In the genomic region with DNA sequence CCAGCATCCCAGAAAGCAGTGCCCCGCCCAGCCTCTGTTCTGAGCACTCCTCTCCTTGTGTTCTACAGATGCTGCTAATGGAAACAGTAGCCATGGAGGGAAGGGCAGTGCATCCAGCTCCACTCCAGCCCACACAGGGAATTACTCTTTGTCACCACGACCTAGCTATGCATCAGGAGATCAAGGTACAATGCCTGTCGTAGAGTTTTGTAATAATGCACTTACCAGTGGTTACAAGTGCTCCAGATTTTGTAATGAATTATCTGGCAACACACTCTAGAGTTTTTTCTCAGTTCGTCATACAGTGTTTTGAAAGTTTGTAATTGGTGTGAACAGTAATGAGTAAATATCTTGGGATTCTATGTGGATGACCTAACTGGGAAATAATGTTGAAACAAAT, we compare ENCODE assay signal across 16 cellular contexts.
A peak's percentile ranks its signal among the peaks of the same experiment; 100 is the strongest.
DNase-seq lines count a peak whose midpoint lies in the region; ATAC-seq and TF ChIP-seq lines count a peak whose summit lies in the region.
"Had no signal": no experiment of that assay in that cellular context is flagged by ENCODE, and none has a peak within 500 bp of the region (broad histone marks: within the 10 kb centered on the region; RNA-seq: fewer than 3 reads in every experiment).

No MANE protein-coding gene starts in this region.

- H3K4me3 ChIP-seq in fibroblast of pulmonary artery (replicated peaks; ENCODE audit: low read depth, low read length) (no peak overlapping the region), heart left ventricle (no peak overlapping the region)
- H3K4me3 ChIP-seq: cardiac muscle cell, K562 had no signal

- no peaks in the 10 kb centered on the region for H3K4me1 ChIP-seq in heart left ventricle

- ATAC-seq in heart left ventricle (no peak), GM21786 (IDR thresholded peaks at IDR 0.05; ENCODE audit: unreplicated experiment) (no peak)
- ATAC-seq: activated T-cell treated with anti-CD3 and anti-CD28 coated beads, Interleukin-2, amount 50 U/mL, for 4 hours; K562; right cardiac atrium; WTC11 had no signal

- H3K9me3 ChIP-seq in heart left ventricle = no peaks in the 10 kb centered on the region

- TF ChIP-seq CTCF in fibroblast of pulmonary artery (IDR thresholded peaks at IDR 0.05; ENCODE audit: low read length, missing control alignments) (no peak), heart left ventricle (IDR thresholded peaks at IDR 0.05) (no peak)

- no peak overlapping the region for H3K27ac ChIP-seq in heart left ventricle
- H3K27ac ChIP-seq: cardiac muscle cell had no signal

- intact Hi-C loops in heart left ventricle (cut with DNase I) = loop anchor here in 1 of 10 donors (10.0 kb wide), 1 partner anchor 215 kb away; no protein-coding TSS in a partner anchor

- no peaks in the 10 kb centered on the region for H3K27me3 ChIP-seq in heart left ventricle
- H3K27me3 ChIP-seq: cardiac muscle cell had no signal

- no peak for TF ChIP-seq POLR2A in heart left ventricle (IDR thresholded peaks at IDR 0.05)

- no peaks in the 10 kb centered on the region for H3K36me3 ChIP-seq in heart left ventricle
- H3K36me3 ChIP-seq: cardiac muscle cell had no signal

- WGBS in heart left ventricle, 4 donors = 61 to 78% (median 64%) methylated on average over 4 of the region's 4 CpGs

- peak; percentile 73 for DNase-seq in GM03348 (ENCODE audit: low spot score)
- DNase-seq in RKO (ENCODE audit: low spot score) = peak; percentile 91
- DNase-seq in fibroblast of pulmonary artery (ENCODE audit: low read depth) = peak; percentile 75
- DNase-seq in renal cortical epithelial cell (ENCODE audit: low read depth) = peak; percentile 99
- no peak for DNase-seq in activated effector memory CD4-positive, alpha-beta T cell treated with Interleukin-2 at 50 U/mL for 16 hours
- DNase-seq in heart left ventricle = no peak
- DNase-seq in stimulated activated naive CD4-positive, alpha-beta T cell (lab: John Stamatoyannopoulos, UW) = no peak
- DNase-seq: activated T-cell treated with anti-CD3 and anti-CD28 coated beads, Interleukin-2, amount 50 U/mL, for 4 hours; DMS79; mesendoderm; NCI-H2107; right cardiac atrium had no signal

Comparison
In these comparisons a context has a peak if more than half of its experiments do, and no peak if none do; other contexts are left out.
1. DNase-seq: peak in GM03348 (single experiment), RKO (single experiment), fibroblast of pulmonary artery (single experiment) and renal cortical epithelial cell (single experiment); none in activated effector memory CD4-positive, alpha-beta T cell treated with Interleukin-2 at 50 U/mL for 16 hours (single experiment), heart left ventricle (0 of 5) and stimulated activated naive CD4-positive, alpha-beta T cell (0 of 6).